Comparison of ENCODE assay signal across 25 cellular contexts in genomic region chr9:36250079-36250478, GRCh38. TPM values are rescaled to one million over a fixed set of nuclear protein-coding genes. Genes with fewer than 3 reads are reported as not detected.
DNase-seq lines count a peak whose midpoint lies in the region; ATAC-seq, FAIRE-seq and TF ChIP-seq lines count a peak whose summit lies in the region.
"Had no signal": no experiment of that assay in that cellular context is flagged by ENCODE, and none has a peak within 500 bp of the region (broad histone marks: within the 10 kb centered on the region; RNA-seq: fewer than 3 reads in every experiment).

No MANE protein-coding gene starts in this region.

- intact Hi-C loops in left colon (cut with DNase I, micrococcal nuclease), result no loop called here

- no peak for TF ChIP-seq CTCF in bronchial epithelial cell (IDR thresholded peaks at IDR 0.05; ENCODE audit: insufficient read depth, low read length, severe bottlenecking)
- no peak for TF ChIP-seq CTCF in type B pancreatic cell (conservative IDR thresholded peaks at IDR 0.05)
- TF ChIP-seq CTCF in coronary artery (IDR thresholded peaks at IDR 0.05), result no peak

- no peak overlapping the region for H3K27ac ChIP-seq in coronary artery
- H3K27ac ChIP-seq: SK-N-MC, uterus, VCaP had no signal

- H3K36me3 Mint-ChIP-seq in stimulated activated naive CD8-positive, alpha-beta T cell treated with anti-CD3 and anti-CD28 coated beads, Interleukin-15, Interleukin-2, amounts not matched to agents 100 ng/mL and 50 ng/mL, for 24 hours (ENCODE audit: low read depth), result peaks cover 15% of the 10 kb centered on the region
- H3K36me3 Mint-ChIP-seq in type B pancreatic cell, result peaks cover 11% of the 10 kb centered on the region

- ATAC-seq in stimulated activated naive CD8-positive, alpha-beta T cell treated with anti-CD3 and anti-CD28 coated beads, Interleukin-15, Interleukin-2, amounts not matched to agents 100 U/mL and 50 U/mL, for 24 hours, result no peak
- peak; percentile 20 for ATAC-seq in left colon
- no peak for ATAC-seq in HG03196 (IDR thresholded peaks at IDR 0.05; ENCODE audit: unreplicated experiment)

- FAIRE-seq in bronchial epithelial cell (lab: Jason Lieb, UNC), result no peak
- FAIRE-seq: islet of Langerhans, RCC 7860 had no signal

- H3K4me1 Mint-ChIP-seq in stimulated activated naive CD8-positive, alpha-beta T cell treated with anti-CD3 and anti-CD28 coated beads, Interleukin-15, Interleukin-2, amounts not matched to agents 100 ng/mL and 50 ng/mL, for 24 hours (ENCODE audit: low read depth), result peaks cover 15% of the 10 kb centered on the region
- H3K4me1 Mint-ChIP-seq in type B pancreatic cell (ENCODE audit: unreplicated experiment), result no peaks in the 10 kb centered on the region

- H3K36me3 ChIP-seq in bronchial epithelial cell (ENCODE audit: control insufficient read depth, insufficient read depth, low read length), result peaks cover 3% of the 10 kb centered on the region
- H3K36me3 ChIP-seq: uterus had no signal

- no peak for DNase-seq in stimulated activated naive CD8-positive, alpha-beta T cell treated with anti-CD3 and anti-CD28 coated beads, Interleukin-15, Interleukin-2, amounts not matched to agents 100 U/mL and 50 U/mL, for 24 hours
- DNase-seq in bronchial epithelial cell (ENCODE audit: low read depth) (peak; percentile 69), left colon (no peak), type B pancreatic cell (ENCODE audit: extremely low spot score, unreplicated experiment) (no peak), coronary artery (ENCODE audit: low spot score) (no peak)
- DNase-seq in effector CD8-positive, alpha-beta T cell (lab: John Stamatoyannopoulos, UW), result no peak
- DNase-seq: activated CD4-positive, alpha-beta T cell treated with anti-CD3 and anti-CD28 coated beads, Interleukin-2, amount 10 ng/mL, durations not matched to agents 7 days and 5 days; activated CD8-positive, alpha-beta memory T cell treated with anti-CD3 and anti-CD28 coated beads, Interleukin-2, amount 50 U/mL, for 4 hours; activated effector memory CD4-positive, alpha-beta T cell treated with Interleukin-2 at 50 U/mL for 16 hours; C1 segment of cervical spinal cord; foreskin melanocyte; H7; mesenchymal stem cell; NCI-H146; NCI-H510A treated with DMSO at 0.1 percent for 48 hours; nucleus accumbens; substantia nigra; T-helper 2 cell; uterus had no signal

- H3K4me3 Mint-ChIP-seq in stimulated activated naive CD8-positive, alpha-beta T cell treated with anti-CD3 and anti-CD28 coated beads, Interleukin-15, Interleukin-2, amounts not matched to agents 100 ng/mL and 50 ng/mL, for 24 hours, result no peak overlapping the region
- no peak overlapping the region for H3K4me3 Mint-ChIP-seq in type B pancreatic cell
- H3K4me3 Mint-ChIP-seq: activated CD4-positive, alpha-beta T cell treated with anti-CD3 and anti-CD28 coated beads, Interleukin-2, amount 10 ng/mL, durations not matched to agents 7 days and 5 days had no signal

- no peaks in the 10 kb centered on the region for H3K27me3 ChIP-seq in bronchial epithelial cell (ENCODE audit: control insufficient read depth, insufficient read depth, low read length)
- H3K27me3 ChIP-seq: uterus had no signal

- H3K27ac Mint-ChIP-seq in stimulated activated naive CD8-positive, alpha-beta T cell treated with anti-CD3 and anti-CD28 coated beads, Interleukin-15, Interleukin-2, amounts not matched to agents 100 ng/mL and 50 ng/mL, for 24 hours, result peak overlapping the region; percentile 3
- peak overlapping the region; percentile 4 for H3K27ac Mint-ChIP-seq in type B pancreatic cell
- H3K27ac Mint-ChIP-seq: activated CD4-positive, alpha-beta T cell treated with anti-CD3 and anti-CD28 coated beads, Interleukin-2, amount 10 ng/mL, durations not matched to agents 7 days and 5 days had no signal

- no peak overlapping the region for H3K4me3 ChIP-seq in bronchial epithelial cell (ENCODE audit: low read depth, low read length)
- no peak overlapping the region for H3K4me3 ChIP-seq in coronary artery
- H3K4me3 ChIP-seq: SK-N-MC, uterus had no signal

- no peaks in the 10 kb centered on the region for H3K27me3 Mint-ChIP-seq in stimulated activated naive CD8-positive, alpha-beta T cell treated with anti-CD3 and anti-CD28 coated beads, Interleukin-15, Interleukin-2, amounts not matched to agents 100 ng/mL and 50 ng/mL, for 24 hours
- no peaks in the 10 kb centered on the region for H3K27me3 Mint-ChIP-seq in type B pancreatic cell
- H3K27me3 Mint-ChIP-seq: activated CD4-positive, alpha-beta T cell treated with anti-CD3 and anti-CD28 coated beads, Interleukin-2, amount 10 ng/mL, durations not matched to agents 7 days and 5 days had no signal

- H3K9me3 Mint-ChIP-seq in stimulated activated naive CD8-positive, alpha-beta T cell treated with anti-CD3 and anti-CD28 coated beads, Interleukin-15, Interleukin-2, amounts not matched to agents 100 ng/mL and 50 ng/mL, for 24 hours, result no peaks in the 10 kb centered on the region
- no peaks in the 10 kb centered on the region for H3K9me3 Mint-ChIP-seq in type B pancreatic cell
- H3K9me3 Mint-ChIP-seq: activated CD4-positive, alpha-beta T cell treated with anti-CD3 and anti-CD28 coated beads, Interleukin-2, amount 10 ng/mL, durations not matched to agents 7 days and 5 days had no signal

RNA-seq across cellular contexts. Expression of gene GNE, which starts 8.2 kb away (rescaled TPM):
- total RNA-seq in bronchial epithelial cell (11.5 and 14.7 TPM in 2 replicates), left colon (100 to 1,000 TPM in 1 of 2 donors, 10 to 100 TPM in 1; 94.0 to 196 TPM), type B pancreatic cell (ENCODE audit: low replicate concordance) (9.5 and 16.3 TPM in 2 replicates)

RNA-seq across cellular contexts. Expression of gene CLTA, which starts 59.4 kb away (rescaled TPM):
- 294 and 335 TPM in 2 replicates for total RNA-seq in bronchial epithelial cell
- 100 to 1,000 TPM; 200 to 205 TPM for total RNA-seq in left colon
- total RNA-seq in type B pancreatic cell (ENCODE audit: low replicate concordance), result 220 and 233 TPM in 2 replicates
